Comparison of ENCODE assay signal across 8 cellular contexts in genomic region chr3:50259432-50260026, GRCh38. TPM values are rescaled to one million over a fixed set of nuclear protein-coding genes. Genes with fewer than 3 reads are reported as not detected.
A peak's percentile ranks its signal among the peaks of the same experiment; 100 is the strongest.
DNase-seq lines count a peak whose midpoint lies in the region; ATAC-seq and TF ChIP-seq lines count a peak whose summit lies in the region.

No MANE protein-coding gene starts in this region.

- CTCF ChIA-PET in RWPE1 (lab: Yijun Ruan, JAX), result interaction anchor here (0.6 to 1.0 kb wide), 4 partner anchors 11 to 56 kb away, joined by 3 to 9 read pairs (median 4); no protein-coding TSS in a partner anchor

- H3K9me3 ChIP-seq in iPS-20b (ENCODE audit: insufficient read depth, low read depth, low read length) (no peaks in the 10 kb centered on the region), tibial artery (no peaks in the 10 kb centered on the region)

- intact Hi-C loops in CD14-positive monocyte (cut with micrococcal nuclease), result no loop called here
- intact Hi-C loops in tibial artery (cut with DNase I; ENCODE audit: low total_unique reads), result no loop called here

- peaks cover 43 to 52% of the 10 kb centered on the region in 2 donors for H3K36me3 Mint-ChIP-seq in CD14-positive monocyte

- no peaks in the 10 kb centered on the region for H3K27me3 ChIP-seq in iPS-20b (ENCODE audit: insufficient read depth, low read length)
- H3K27me3 ChIP-seq in tibial artery, result no peaks in the 10 kb centered on the region

- peak overlapping the region; percentile 52 to 88 (median 74) for H3K27ac Mint-ChIP-seq in CD14-positive monocyte

- no peak for DNase-seq in CD14-positive monocyte (ENCODE audit: low spot score)
- DNase-seq in RWPE1 (ENCODE audit: low spot score), result no peak
- no peak for DNase-seq in tibial artery
- DNase-seq in DMS53 treated with DMSO at 0.1 percent for 48 hours (lab: John Stamatoyannopoulos, UW; ENCODE audit: unreplicated experiment), result no peak
- no peak for DNase-seq in AG20443 (ENCODE audit: low spot score)
- DNase-seq in NCI-H2029 (lab: John Stamatoyannopoulos, UW), result no peak

- peak overlapping the region; percentile 61 to 67 for H3K4me3 Mint-ChIP-seq in CD14-positive monocyte

- POLR2A ChIA-PET in RWPE1 (lab: Yijun Ruan, JAX; ENCODE audit: low non-redundant PET), result no interaction called here

- H3K36me3 ChIP-seq in iPS-20b (ENCODE audit: insufficient read depth, low read depth, low read length), result peaks cover 32% of the 10 kb centered on the region
- H3K36me3 ChIP-seq in tibial artery, result peaks cover 27 to 40% (median 39%) of the 10 kb centered on the region in 3 donors

- H3K4me1 ChIP-seq in iPS-20b (ENCODE audit: insufficient read depth, low read length) (peaks cover 21% of the 10 kb centered on the region), tibial artery (peaks cover 4 to 54% (median 40%) of the 10 kb centered on the region in 4 donors)

- peaks cover 20% of the 10 kb centered on the region for H3K4me1 Mint-ChIP-seq in CD14-positive monocyte

- H3K9ac ChIP-seq in iPS-20b (ENCODE audit: low read depth, low read length), result peak overlapping the region; percentile 46; the same call in 1 of the 2 replicates

- no peak overlapping the region for H3K4me3 ChIP-seq in iPS-20b (ENCODE audit: low read length)
- peak overlapping the region; percentile 67 to 69 for H3K4me3 ChIP-seq in tibial artery

- H3K27me3 Mint-ChIP-seq in CD14-positive monocyte (ENCODE audit: low read depth in 3 of 3), result peaks cover 3 to 6% (median 6%) of the 10 kb centered on the region in 3 donors

- H3K27ac ChIP-seq in RWPE1, result peak overlapping the region; percentile 100
- H3K27ac ChIP-seq in iPS-20b (ENCODE audit: low read length), result no peak overlapping the region
- peak overlapping the region; percentile 97 to 100 for H3K27ac ChIP-seq in tibial artery

- H3K9me3 Mint-ChIP-seq in CD14-positive monocyte, result peaks cover 0 to 10% (median 4%) of the 10 kb centered on the region in 7 donors

- TF ChIP-seq CTCF in CD14-positive monocyte (IDR thresholded peaks at IDR 0.05) (no peak), RWPE1 (conservative IDR thresholded peaks at IDR 0.05; ENCODE audit: low read depth) (no peak), tibial artery (IDR thresholded peaks at IDR 0.05) (no peak)

- peak; percentile 33 for ATAC-seq in GM21528 (IDR thresholded peaks at IDR 0.05; ENCODE audit: low FRiP score, unreplicated experiment)

RNA-seq across cellular contexts. Expression of gene SEMA3B, which starts 9.4 kb away (rescaled TPM):
- polyA plus RNA-seq in CD14-positive monocyte, result not detected

RNA-seq across cellular contexts. Expression of gene LSMEM2, which starts 19.4 kb away (rescaled TPM):
- not detected for polyA plus RNA-seq in CD14-positive monocyte

RNA-seq across cellular contexts. Expression of gene GNAI2, which starts 23.5 kb away (rescaled TPM):
- polyA plus RNA-seq in CD14-positive monocyte, result 1,000 to 10,000 TPM in 1 of 2 donors, 100 to 1,000 TPM in 1; 914 to 1,165 TPM

RNA-seq across cellular contexts. Expression of gene IFRD2, which starts 32.7 kb away (rescaled TPM):
- 10 to 100 TPM; 17.1 to 23.3 TPM for polyA plus RNA-seq in CD14-positive monocyte

RNA-seq across cellular contexts. Expression of gene HYAL3, which starts 39.7 kb away (rescaled TPM):
- polyA plus RNA-seq in CD14-positive monocyte, result 1 to 10 TPM; 3.4 to 5.8 TPM
